1 cellular context compared by ENCODE assay signal in genomic region chr2:179239194-179239593, GRCh38.
A peak's percentile ranks its signal among the peaks of the same experiment; 100 is the strongest.
TF ChIP-seq lines count a peak whose summit lies in the region.

No MANE protein-coding gene starts in this region.

TF ChIP-seq in HCT116, 20 proteins besides CTCF, POLR2A, EP300 and RAD21 (continued from another document):
- peak; percentile 51 for TF ChIP-seq ATF3 (IDR thresholded peaks at IDR 0.05)
- peak; percentile 15 for TF ChIP-seq YY1 (IDR thresholded peaks at IDR 0.05; ENCODE audit: extremely low read depth, insufficient replicate concordance, low read depth, low read length)
- no peak for TF ChIP-seq ZFX (IDR thresholded peaks at IDR 0.05)
- peak; percentile 24; the same call in 1 of the 2 replicates for TF ChIP-seq ELF1 (IDR thresholded peaks at IDR 0.05; ENCODE audit: borderline replicate concordance, low read depth)
- TF ChIP-seq CEBPB (IDR thresholded peaks at IDR 0.05; ENCODE audit: low read depth): peak; percentile 67; the same call in 1 of the 2 replicates
TF ChIP-seq in HCT116: peak in this region for 12.
